20 cellular contexts compared by ENCODE assay signal in genomic region chr17:70190959-70191805, GRCh38. TPM values are rescaled to one million over a fixed set of nuclear protein-coding genes. Genes with fewer than 3 reads are reported as not detected.
DNase-seq lines count a peak whose midpoint lies in the region; ATAC-seq, FAIRE-seq and TF ChIP-seq lines count a peak whose summit lies in the region.
"Had no signal": no experiment of that assay in that cellular context is flagged by ENCODE, and none has a peak within 500 bp of the region (broad histone marks: within the 10 kb centered on the region; RNA-seq: fewer than 3 reads in every experiment).

No MANE protein-coding gene starts in this region.

- no peak for TF ChIP-seq POLR2A in HepG2 (IDR thresholded peaks at IDR 0.05; ENCODE audit: insufficient read depth in 1 of 2, low read depth in 2 of 2, low read length in 2 of 2)
- no peak for TF ChIP-seq POLR2A in right lobe of liver (IDR thresholded peaks at IDR 0.05)
- no peak for TF ChIP-seq POLR2A in stomach (IDR thresholded peaks at IDR 0.05)

- no peaks in the 10 kb centered on the region for H3K79me2 ChIP-seq in HepG2 (ENCODE audit: insufficient read depth, low read length)

- H3K27me3 Mint-ChIP-seq in stimulated activated memory B cell treated with anti-CD40 and anti-IgM and Interleukin-4, amounts not matched to agents 10 μg/mL and 1 μg/mL and 100 μg/mL, for 72 hours = no peaks in the 10 kb centered on the region
- H3K27me3 Mint-ChIP-seq: activated CD4-positive, alpha-beta T cell treated with anti-CD3 and anti-CD28 coated beads, Interleukin-2, amount 10 ng/mL, durations not matched to agents 24 days and 14 days; activated naive CD4-positive, alpha-beta T cell treated with anti-CD3 and anti-CD28 coated beads, Interleukin-2, amount 10 ng/mL, durations not matched to agents 7 days and 5 days; brain; dendritic cell treated with granulocyte-macrophage colony-stimulating factor and Interleukin-4, amounts not matched to agents 40 ng/mL and 50 ng/mL, for 4 days had no signal

- H3K9me3 ChIP-seq in HepG2 (ENCODE audit: low read length) (peaks cover 47% of the 10 kb centered on the region), right lobe of liver (no peaks in the 10 kb centered on the region), stomach (no peaks in the 10 kb centered on the region)
- H3K9me3 ChIP-seq: testis had no signal

- H3K36me3 ChIP-seq in HepG2 (replicated peaks in 1 of 2; ENCODE audit: control insufficient read depth in 1 of 2, insufficient read depth in 2 of 2, low read length in 2 of 2) = no peaks in the 10 kb centered on the region
- no peaks in the 10 kb centered on the region for H3K36me3 ChIP-seq in right lobe of liver
- no peaks in the 10 kb centered on the region for H3K36me3 ChIP-seq in stomach

- H3K4me3 ChIP-seq in HepG2 (replicated peaks in 1 of 3; ENCODE audit: insufficient read depth in 1 of 3, low read depth in 2 of 3, low read length in 3 of 3) (no peak overlapping the region), right lobe of liver (no peak overlapping the region), stomach (no peak overlapping the region)
- H3K4me3 ChIP-seq: GM12878, SK-N-MC, testis had no signal

- in situ Hi-C loops in HepG2 (cut with HindIII; ENCODE audit: extremely low pct_ligation_motif_present, low pct_unique_long_range_greater_than_20kb) = no loop called here

- H3K27ac ChIP-seq in HepG2 (ENCODE audit: extremely low read length, insufficient read depth, low read length) (no peak overlapping the region), right lobe of liver (no peak overlapping the region), stomach (no peak overlapping the region)
- H3K27ac ChIP-seq: SK-N-MC, testis had no signal

- no peak overlapping the region for H3K4me2 ChIP-seq in HepG2 (ENCODE audit: low read depth, low read length)

- no TSS peak for BruUV-seq in HepG2 (replicated peaks; lab: Mats Ljungman, UMichigan)

- no peaks in the 10 kb centered on the region for H4K20me1 ChIP-seq in HepG2 (ENCODE audit: insufficient read depth, low read length)

- H3K27me3 ChIP-seq in HepG2 (ENCODE audit: control insufficient read depth in 1 of 2, insufficient read depth in 2 of 2, low read length in 2 of 2) (no peaks in the 10 kb centered on the region), right lobe of liver (no peaks in the 10 kb centered on the region), stomach (no peaks in the 10 kb centered on the region)
- H3K27me3 ChIP-seq: testis had no signal

- POLR2A ChIA-PET in HepG2 (lab: Yijun Ruan, JAX) = interaction anchor here (0.7 kb wide), 1 partner anchor 9 kb away, joined by 3 read pairs; no protein-coding TSS in a partner anchor

- H3K4me1 Mint-ChIP-seq in stimulated activated memory B cell treated with anti-CD40 and anti-IgM and Interleukin-4, amounts not matched to agents 10 μg/mL and 1 μg/mL and 100 μg/mL, for 72 hours = no peaks in the 10 kb centered on the region
- H3K4me1 Mint-ChIP-seq: activated CD4-positive, alpha-beta T cell treated with anti-CD3 and anti-CD28 coated beads, Interleukin-2, amount 10 ng/mL, durations not matched to agents 24 days and 14 days; activated naive CD4-positive, alpha-beta T cell treated with anti-CD3 and anti-CD28 coated beads, Interleukin-2, amount 10 ng/mL, durations not matched to agents 7 days and 5 days; brain had no signal

- no peaks in the 10 kb centered on the region for H3K9me3 Mint-ChIP-seq in stimulated activated memory B cell treated with anti-CD40 and anti-IgM and Interleukin-4, amounts not matched to agents 10 μg/mL and 1 μg/mL and 100 μg/mL, for 72 hours
- H3K9me3 Mint-ChIP-seq: activated CD4-positive, alpha-beta T cell treated with anti-CD3 and anti-CD28 coated beads, Interleukin-2, amount 10 ng/mL, durations not matched to agents 24 days and 14 days; activated naive CD4-positive, alpha-beta T cell treated with anti-CD3 and anti-CD28 coated beads, Interleukin-2, amount 10 ng/mL, durations not matched to agents 7 days and 5 days; CD8-positive, alpha-beta T cell; dendritic cell treated with granulocyte-macrophage colony-stimulating factor and Interleukin-4, amounts not matched to agents 40 ng/mL and 50 ng/mL, for 4 days had no signal

- CTCF ChIA-PET in HepG2 (lab: Yijun Ruan, JAX; ENCODE audit: low intra/inter-chr PET ratio, low total read pairs) = no interaction called here

- H3K4me1 ChIP-seq in HepG2 (ENCODE audit: insufficient read depth, low read length) = no peaks in the 10 kb centered on the region
- no peaks in the 10 kb centered on the region for H3K4me1 ChIP-seq in right lobe of liver
- no peaks in the 10 kb centered on the region for H3K4me1 ChIP-seq in stomach
- H3K4me1 ChIP-seq: testis had no signal

- no peak for DNase-seq in HepG2 (ENCODE audit: low spot score)
- DNase-seq in right lobe of liver = no peak
- peak; percentile 92 for DNase-seq in NCI-H2171 treated with DMSO at 0.1 percent for 48 hours (lab: John Stamatoyannopoulos, UW)
- peak; percentile 36 for DNase-seq in stomach
- no peak for DNase-seq in activated CD4-positive, alpha-beta T cell treated with anti-CD3 and anti-CD28 coated beads for 48 hours
- no peak for DNase-seq in DMS79 treated with DMSO at 0.1 percent for 48 hours (lab: John Stamatoyannopoulos, UW)
- DNase-seq: activated CD4-positive, alpha-beta T cell treated with anti-CD3 and anti-CD28 coated beads, Interleukin-2, amount 10 ng/mL, durations not matched to agents 24 days and 14 days; activated naive CD4-positive, alpha-beta T cell treated with anti-CD3 and anti-CD28 coated beads, Interleukin-2, amount 10 ng/mL, durations not matched to agents 7 days and 5 days; CD8-positive, alpha-beta T cell; head of caudate nucleus; NCI-H226; stimulated activated CD4-positive, alpha-beta T cell treated with anti-CD3 and anti-CD28 coated beads, Interleukin-2, amount 100 ng/mL, for 48 hours; testis had no signal

- H3K4me3 Mint-ChIP-seq in stimulated activated memory B cell treated with anti-CD40 and anti-IgM and Interleukin-4, amounts not matched to agents 10 μg/mL and 1 μg/mL and 100 μg/mL, for 72 hours = no peak overlapping the region
- H3K4me3 Mint-ChIP-seq: activated CD4-positive, alpha-beta T cell treated with anti-CD3 and anti-CD28 coated beads, Interleukin-2, amount 10 ng/mL, durations not matched to agents 24 days and 14 days; activated naive CD4-positive, alpha-beta T cell treated with anti-CD3 and anti-CD28 coated beads, Interleukin-2, amount 10 ng/mL, durations not matched to agents 7 days and 5 days; brain; CD8-positive, alpha-beta T cell; dendritic cell treated with granulocyte-macrophage colony-stimulating factor and Interleukin-4, amounts not matched to agents 40 ng/mL and 50 ng/mL, for 4 days had no signal

- no peak overlapping the region for H2AFZ ChIP-seq in HepG2 (ENCODE audit: low read length)

- H3K36me3 Mint-ChIP-seq in stimulated activated memory B cell treated with anti-CD40 and anti-IgM and Interleukin-4, amounts not matched to agents 10 μg/mL and 1 μg/mL and 100 μg/mL, for 72 hours = no peaks in the 10 kb centered on the region
- H3K36me3 Mint-ChIP-seq: activated naive CD4-positive, alpha-beta T cell treated with anti-CD3 and anti-CD28 coated beads, Interleukin-2, amount 10 ng/mL, durations not matched to agents 7 days and 5 days; brain; CD8-positive, alpha-beta T cell had no signal

- intact Hi-C loops in HepG2 (cut with micrococcal nuclease; ENCODE audit: unreplicated experiment) (no loop called here), right lobe of liver (cut with DNase I) (no loop called here), stomach (cut with DNase I; ENCODE audit: low total_unique reads) (no loop called here)

- no peak for FAIRE-seq in HepG2 (lab: Jason Lieb, UNC)
- FAIRE-seq: GM12878 had no signal

- no peak overlapping the region for H3K9ac ChIP-seq in HepG2 (ENCODE audit: insufficient read depth, low read depth, low read length)

- no peak for ATAC-seq in HepG2
- no peak for ATAC-seq in right lobe of liver
- ATAC-seq in esophagus mucosa = peak; percentile 56
- ATAC-seq in stimulated activated memory B cell treated with anti-CD40 and anti-IgM and Interleukin-4, amounts not matched to agents 10 μg/mL and 1 μg/mL and 100 μg/mL, for 72 hours = no peak
- ATAC-seq: CD8-positive, alpha-beta T cell; GM12878; sciatic nerve had no signal

- no peak for TF ChIP-seq RAD21 in HepG2 (CRISPR knock-in tag; IDR thresholded peaks at IDR 0.05)

- TF ChIP-seq EP300 in HepG2 (IDR thresholded peaks at IDR 0.05; ENCODE audit: low read depth in 2 of 2, low read length in 2 of 2) (no peak), HepG2 (CRISPR knock-in tag; IDR thresholded peaks at IDR 0.05; ENCODE audit: borderline replicate concordance) (no peak), stomach (IDR thresholded peaks at IDR 0.05) (no peak)

- no peak for TF ChIP-seq CTCF in HepG2 (CRISPR knock-in tag; IDR thresholded peaks at IDR 0.05)
- no peak for TF ChIP-seq CTCF in right lobe of liver (IDR thresholded peaks at IDR 0.05)
- TF ChIP-seq CTCF in stomach (IDR thresholded peaks at IDR 0.05) = no peak

- 6% methylated on average over 2 of the region's 2 CpGs for WGBS in HepG2 (ENCODE audit: low lambda C conversion rate)
- WGBS in right lobe of liver (ENCODE audit: insufficient coverage, low coverage, low lambda C conversion rate, missing lambda C conversion rate) = 25% methylated on average over 2 of the region's 2 CpGs
- 17 to 34% (median 26%) methylated on average over 2 of the region's 2 CpGs for WGBS in stomach, 5 donors

- no peak overlapping the region for H3K27ac Mint-ChIP-seq in stimulated activated memory B cell treated with anti-CD40 and anti-IgM and Interleukin-4, amounts not matched to agents 10 μg/mL and 1 μg/mL and 100 μg/mL, for 72 hours
- H3K27ac Mint-ChIP-seq: activated CD4-positive, alpha-beta T cell treated with anti-CD3 and anti-CD28 coated beads, Interleukin-2, amount 10 ng/mL, durations not matched to agents 24 days and 14 days; activated naive CD4-positive, alpha-beta T cell treated with anti-CD3 and anti-CD28 coated beads, Interleukin-2, amount 10 ng/mL, durations not matched to agents 7 days and 5 days; brain; CD8-positive, alpha-beta T cell; dendritic cell treated with granulocyte-macrophage colony-stimulating factor and Interleukin-4, amounts not matched to agents 40 ng/mL and 50 ng/mL, for 4 days had no signal

RNA-seq across cellular contexts. Expression of gene KCNJ2, which starts 21.9 kb away (rescaled TPM):
- not detected in 2 replicates for total RNA-seq in HepG2 (2016; rRNA removed; fragmentation: Illumina TruSeq; extraction: Trizol)
- total RNA-seq in HepG2 (2016; cell fraction: cytosol; rRNA removed; fragmentation: Illumina TruSeq; extraction: Trizol; ENCODE audit: low read depth) = not detected in 2 replicates
- not detected in 2 replicates for total RNA-seq in HepG2 (2016; cell fraction: insoluble cytoplasmic fraction; rRNA removed; fragmentation: Illumina TruSeq; extraction: Trizol)
- total RNA-seq in HepG2 (2016; cell fraction: membrane; rRNA removed; fragmentation: Illumina TruSeq; extraction: Trizol) = not detected in 2 replicates
- not detected in 2 replicates for total RNA-seq in HepG2 (2016; cell fraction: nucleus; rRNA removed; fragmentation: Illumina TruSeq; extraction: Trizol)
- not detected in 2 replicates for polyA plus RNA-seq in HepG2 (2011; rRNA removed)
- not detected in 2 replicates for polyA plus RNA-seq in HepG2 (2011; cell fraction: cytosol; rRNA removed)
- not detected in 2 replicates for polyA plus RNA-seq in HepG2 (2011; cell fraction: nucleus; rRNA removed)
- polyA plus RNA-seq in HepG2 (2012) = not detected in 2 replicates
- polyA plus RNA-seq in HepG2 (2016; cell fraction: cytosol; fragmentation: Illumina TruSeq; extraction: Trizol; ENCODE audit: low read depth) = not detected in 2 replicates
- polyA plus RNA-seq in HepG2 (2016; cell fraction: insoluble cytoplasmic fraction; fragmentation: Illumina TruSeq; extraction: Trizol; ENCODE audit: low read depth) = not detected in 2 replicates
- not detected in 2 replicates for polyA plus RNA-seq in HepG2 (2016; cell fraction: membrane; fragmentation: Illumina TruSeq; extraction: Trizol; ENCODE audit: low read depth)
- polyA plus RNA-seq in HepG2 (2016; cell fraction: nucleus; fragmentation: Illumina TruSeq; extraction: Trizol; ENCODE audit: insufficient read depth, low read depth) = not detected in 2 replicates
- 1.2 TPM in 1 of 2 replicates, not detected in the other for polyA minus RNA-seq in HepG2 (2011; rRNA and poly(A)+ RNA removed; ENCODE audit: low replicate concordance)
- polyA minus RNA-seq in HepG2 (2011; cell fraction: cytosol; rRNA and poly(A)+ RNA removed) = not detected in 2 replicates
- polyA minus RNA-seq in HepG2 (2011; cell fraction: nucleus; rRNA and poly(A)+ RNA removed) = not detected in 2 replicates
- 1 to 10 TPM in 3 of 6 experiments, under 1 TPM in 3; 0.62 to 2.5 (median 1.0) TPM for total RNA-seq in right lobe of liver
- total RNA-seq in esophagus mucosa = 7.5 TPM
- total RNA-seq in stomach = 1 to 10 TPM; 2.0 to 6.4 (median 4.3) TPM
- 1 to 10 TPM in 1 of 3 donors, under 1 TPM in 1, not detected in 1; 0.31 to 2.3 TPM for polyA plus RNA-seq in stomach
- total RNA-seq: activated CD4-positive, alpha-beta T cell treated with anti-CD3 and anti-CD28 coated beads, Interleukin-2, amount 10 ng/mL, durations not matched to agents 24 days and 14 days; CD8-positive, alpha-beta T cell had no signal

Comparison
In these comparisons a context has a peak if more than half of its experiments do, and no peak if none do; other contexts are left out.
1. DNase-seq: peak in NCI-H2171 treated with DMSO at 0.1 percent for 48 hours (single experiment) and stomach (single experiment); none in HepG2 (single experiment), right lobe of liver (0 of 3), activated CD4-positive, alpha-beta T cell treated with anti-CD3 and anti-CD28 coated beads for 48 hours (single experiment) and DMS79 treated with DMSO at 0.1 percent for 48 hours (single experiment).